ENCODE assay signal across 1 cellular context in the genomic region with DNA sequence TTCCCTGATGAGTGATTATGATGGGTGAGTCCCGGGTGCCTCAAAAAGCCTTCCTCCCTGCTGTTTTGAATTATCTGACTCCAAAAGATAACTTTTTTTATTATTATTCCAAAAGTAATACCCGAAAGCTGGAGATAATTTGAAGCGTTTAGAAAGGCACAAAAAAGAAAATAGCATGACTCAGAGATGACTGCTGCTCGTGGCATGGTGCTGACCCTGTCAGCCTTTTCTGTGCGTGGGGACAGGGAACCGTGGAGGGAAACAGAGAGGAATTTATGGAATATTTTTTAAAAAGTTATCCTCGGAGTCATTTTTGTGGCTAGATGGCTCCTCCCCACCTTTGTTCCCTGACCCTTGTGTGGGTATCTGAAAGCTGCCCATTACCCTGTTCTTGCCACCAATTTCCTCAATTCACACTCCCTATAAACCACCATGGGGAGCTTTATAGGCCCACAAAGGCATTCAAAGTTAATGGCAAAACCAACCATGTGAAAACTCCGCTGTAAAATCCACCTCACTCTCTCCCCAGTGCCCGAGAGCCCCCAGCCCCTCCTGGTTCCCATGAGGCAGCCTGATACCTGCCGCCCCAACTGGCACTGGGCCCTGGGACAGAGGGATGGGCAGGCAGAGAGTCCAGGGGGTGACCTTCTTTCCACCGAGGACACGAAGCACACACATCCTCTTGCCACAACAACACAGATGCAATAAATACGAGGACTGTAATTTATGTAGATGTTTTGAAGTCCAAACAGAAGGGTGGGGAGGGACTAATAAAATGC.
TF ChIP-seq lines count a peak whose summit lies in the region.

No MANE protein-coding gene starts in this region.

TF ChIP-seq in HCT116, 20 proteins besides CTCF, POLR2A, EP300 and RAD21 (continued from another document):
- TF ChIP-seq REST (IDR thresholded peaks at IDR 0.05; ENCODE audit: low read depth) (no peak), CBX3 (IDR thresholded peaks at IDR 0.05; ENCODE audit: low read depth) (no peak), TCF7L2 (IDR thresholded peaks at IDR 0.05; ENCODE audit: borderline replicate concordance, extremely low read depth, insufficient read depth, insufficient read length) (no peak), EZH2 (IDR thresholded peaks at IDR 0.05) (no peak), EZH2phosphoT487 (IDR thresholded peaks at IDR 0.05; ENCODE audit: borderline replicate concordance) (no peak), ZNF274 (IDR thresholded peaks at IDR 0.05; ENCODE audit: low read depth, low read length) (no peak), FOSL1 (IDR thresholded peaks at IDR 0.05; ENCODE audit: low read depth) (no peak), YY1 (IDR thresholded peaks at IDR 0.05; ENCODE audit: extremely low read depth, insufficient replicate concordance, low read depth, low read length) (no peak), ZFX (IDR thresholded peaks at IDR 0.05) (no peak), POLR2AphosphoS5 (IDR thresholded peaks at IDR 0.05; ENCODE audit: low read depth, low read length) (no peak), JUND (IDR thresholded peaks at IDR 0.05) (no peak), EGR1 (IDR thresholded peaks at IDR 0.05; ENCODE audit: low read depth) (no peak)
- TF ChIP-seq, protein P1, sequence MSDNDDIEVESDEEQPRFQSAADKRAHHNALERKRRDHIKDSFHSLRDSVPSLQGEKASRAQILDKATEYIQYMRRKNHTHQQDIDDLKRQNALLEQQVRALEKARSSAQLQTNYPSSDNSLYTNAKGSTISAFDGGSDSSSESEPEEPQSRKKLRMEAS (IDR thresholded peaks at IDR 0.05) = no peak
- TF ChIP-seq, protein P2, sequence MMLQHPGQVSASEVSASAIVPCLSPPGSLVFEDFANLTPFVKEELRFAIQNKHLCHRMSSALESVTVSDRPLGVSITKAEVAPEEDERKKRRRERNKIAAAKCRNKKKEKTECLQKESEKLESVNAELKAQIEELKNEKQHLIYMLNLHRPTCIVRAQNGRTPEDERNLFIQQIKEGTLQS (IDR thresholded peaks at IDR 0.05) = no peak
